Comparison of ENCODE assay signal across 8 cellular contexts in genomic region chr17:4555863-4556646, GRCh38. TPM values are rescaled to one million over a fixed set of nuclear protein-coding genes. Genes with fewer than 3 reads are reported as not detected.
DNase-seq lines count a peak whose midpoint lies in the region; ATAC-seq and TF ChIP-seq lines count a peak whose summit lies in the region.

No MANE protein-coding gene starts in this region.

- H4K20me1 ChIP-seq in H9 (ENCODE audit: control insufficient read depth, insufficient read depth, insufficient read length), result no peaks in the 10 kb centered on the region

- no peak overlapping the region for H2AFZ ChIP-seq in H9 (ENCODE audit: low read length)

- no peak for ATAC-seq in GM18870 (IDR thresholded peaks at IDR 0.05; ENCODE audit: unreplicated experiment)
- ATAC-seq in sciatic nerve, result no peak
- ATAC-seq in HG03097 (IDR thresholded peaks at IDR 0.05; ENCODE audit: low FRiP score, unreplicated experiment), result no peak

- H3K4me2 ChIP-seq in H9 (ENCODE audit: insufficient read depth, insufficient read length, low read length), result peak overlapping the region; percentile 60

- H3K79me2 ChIP-seq in H9 (ENCODE audit: insufficient read depth, low read length), result peaks cover 9% of the 10 kb centered on the region; the same call in 1 of the 2 replicates

- H3K9me3 ChIP-seq in H9 (ENCODE audit: control insufficient read depth, low read depth, low read length) (no peaks in the 10 kb centered on the region), skeletal muscle tissue (ENCODE audit: control insufficient read depth in 3 of 3, low read length in 3 of 3) (no peaks in the 10 kb centered on the region)

- H4K5ac ChIP-seq in H9 (ENCODE audit: insufficient read length, low read depth, low read length), result no peak overlapping the region

- peaks cover 11% of the 10 kb centered on the region for H3K23me2 ChIP-seq in H9 (ENCODE audit: insufficient read length, low read depth, low read length, poor library complexity, severe bottlenecking)

- TF ChIP-seq CTCF in H9 (conservative IDR thresholded peaks at IDR 0.05), result no peak
- no peak for TF ChIP-seq CTCF in VCaP (conservative IDR thresholded peaks at IDR 0.05)

- H3K79me1 ChIP-seq in H9 (ENCODE audit: insufficient read depth, low read depth, low read length, poor library complexity, severe bottlenecking), result no peaks in the 10 kb centered on the region

- H3K4me3 ChIP-seq in skeletal muscle tissue (ENCODE audit: low read length in 3 of 3), result peak overlapping the region; percentile 89 to 98 (median 98)

- intact Hi-C loops in sciatic nerve (cut with DNase I), result no loop called here

- H3K27me3 ChIP-seq in H9 (ENCODE audit: insufficient read depth, low read length), result no peaks in the 10 kb centered on the region
- H3K27me3 ChIP-seq in skeletal muscle tissue (ENCODE audit: control insufficient read depth in 3 of 3, insufficient read depth in 3 of 3, low read length in 3 of 3), result no peaks in the 10 kb centered on the region

- H3K36me3 Mint-ChIP-seq in H9 (ENCODE audit: insufficient read depth in 1 of 3, low read depth in 3 of 3), result peaks cover 27 to 40% (median 32%) of the 10 kb centered on the region in 3 experiments

- peaks cover 16 to 23% (median 18%) of the 10 kb centered on the region in 3 donors for H3K36me3 ChIP-seq in skeletal muscle tissue (ENCODE audit: control insufficient read depth in 3 of 3, insufficient read depth in 3 of 3, low read length in 3 of 3)

- H3K9ac ChIP-seq in H9 (ENCODE audit: extremely low read depth, insufficient read length, low read length) (peak overlapping the region; percentile 52), skeletal muscle tissue (ENCODE audit: low read depth in 1 of 3, low read length in 3 of 3) (peak overlapping the region; percentile 81 to 88 (median 85))

- peak overlapping the region; percentile 94 to 95 for H3K4me3 Mint-ChIP-seq in H9

- H3K4ac ChIP-seq in H9 (ENCODE audit: low read depth, low read length), result no peak overlapping the region

- H3T11ph ChIP-seq in H9 (ENCODE audit: low read length), result no peak overlapping the region

- H4K8ac ChIP-seq in H9 (replicated peaks; ENCODE audit: insufficient read length, low read depth, low read length), result no peak overlapping the region

- H2BK15ac ChIP-seq in H9 (ENCODE audit: low read depth, low read length), result no peak overlapping the region

- WGBS in H9 (ENCODE audit: extremely low coverage, insufficient read length, low lambda C conversion rate), result 100% methylated on average over 1 of the region's 15 CpGs

- H3K4me1 ChIP-seq in H9 (ENCODE audit: insufficient read depth, low read length) (peaks cover 4% of the 10 kb centered on the region; the same call in 1 of the 2 replicates), skeletal muscle tissue (ENCODE audit: control insufficient read depth in 3 of 3, insufficient read depth in 3 of 3, low read length in 3 of 3) (peaks cover 21 to 23% (median 21%) of the 10 kb centered on the region in 3 donors)

- H3K27ac ChIP-seq in H9 (ENCODE audit: insufficient read length, low read depth, low read length), result no peak overlapping the region
- peak overlapping the region; percentile 92 for H3K27ac ChIP-seq in VCaP
- peak overlapping the region; percentile 53 for H3K27ac ChIP-seq in skeletal muscle tissue (ENCODE audit: low read depth, low read length)

- no peak overlapping the region for H4K91ac ChIP-seq in H9 (ENCODE audit: insufficient read length, low read depth, low read length)

- H2BK12ac ChIP-seq in H9 (ENCODE audit: insufficient read length, low read depth, low read length), result no peak overlapping the region

- no peak overlapping the region for H3K56ac ChIP-seq in H9 (ENCODE audit: insufficient read length, low read depth, low read length)

- peaks cover 25 to 35% of the 10 kb centered on the region in 2 experiments for H3K4me1 Mint-ChIP-seq in H9

- H2AK5ac ChIP-seq in H9 (ENCODE audit: insufficient read length, low read length), result no peak overlapping the region

- H3K23ac ChIP-seq in H9 (ENCODE audit: insufficient read length, low read depth, low read length), result no peak overlapping the region

- H3K9me3 Mint-ChIP-seq in H9, result no peaks in the 10 kb centered on the region

- peak overlapping the region; percentile 47 to 97 (median 89) for H3K27ac Mint-ChIP-seq in H9

- DNase-seq in H9 (no peak), germinal center (ENCODE audit: low spot score) (peak; percentile 30), sciatic nerve (ENCODE audit: low spot score) (no peak), middle frontal gyrus (ENCODE audit: extremely low spot score, low spot score) (no peak)

- no peak overlapping the region; the same call in 1 of the 2 replicates for H3K14ac ChIP-seq in H9 (ENCODE audit: insufficient read depth, low read length)

- H2BK5ac ChIP-seq in H9 (ENCODE audit: insufficient read length, low read length), result no peak overlapping the region

- H3K27me3 Mint-ChIP-seq in H9 (ENCODE audit: low read depth), result 0 out of 2 replicates have a peak, but pooled peaks cover under 1% of the 10 kb centered on the region

- peak overlapping the region; percentile 19 for H3K18ac ChIP-seq in H9 (ENCODE audit: insufficient read length, low read depth, low read length)

- H2BK20ac ChIP-seq in H9 (ENCODE audit: low read depth, low read length, poor library complexity, severe bottlenecking), result no peak overlapping the region

- H2BK120ac ChIP-seq in H9 (ENCODE audit: low read depth, low read length, poor library complexity, severe bottlenecking), result no peak overlapping the region

RNA-seq across cellular contexts. Expression of gene MYBBP1A, which starts 0.9 kb away (rescaled TPM):
- total RNA-seq in H9 (2021), result 177 and 181 TPM in 2 replicates
- 30.3 TPM for total RNA-seq in skeletal muscle tissue
- 45.1 TPM for total RNA-seq in sciatic nerve

RNA-seq across cellular contexts. Expression of gene GGT6, which starts 4.3 kb away (rescaled TPM):
- total RNA-seq in H9 (2021), result 0.13 and 0.17 TPM in 2 replicates
- not detected for total RNA-seq in skeletal muscle tissue
- not detected for total RNA-seq in sciatic nerve

RNA-seq across cellular contexts. Expression of gene SMTNL2, which starts 28.3 kb away (rescaled TPM):
- total RNA-seq in H9 (2021), result 0.77 and 1.6 TPM in 2 replicates
- 74.1 TPM for total RNA-seq in skeletal muscle tissue
- total RNA-seq in sciatic nerve, result 1.6 TPM

RNA-seq across cellular contexts. Expression of gene SPNS2, which starts 57.4 kb away (rescaled TPM):
- total RNA-seq in H9 (2021) (0.33 and 0.77 TPM in 2 replicates), skeletal muscle tissue (2.6 TPM), sciatic nerve (31.6 TPM)

Comparison
In these comparisons a context has a peak if more than half of its experiments do, and no peak if none do; other contexts are left out.
1. RNA of gene SMTNL2, which starts 28.3 kb away (total RNA-seq): 74.1 TPM in skeletal muscle tissue (single experiment); 1.6 TPM in sciatic nerve (single experiment) and 0.77 to 1.6 TPM in H9; every median in the first group is over 10 times any median in the second.